ENCODE assay signal across 1 cellular context in the genomic region with DNA sequence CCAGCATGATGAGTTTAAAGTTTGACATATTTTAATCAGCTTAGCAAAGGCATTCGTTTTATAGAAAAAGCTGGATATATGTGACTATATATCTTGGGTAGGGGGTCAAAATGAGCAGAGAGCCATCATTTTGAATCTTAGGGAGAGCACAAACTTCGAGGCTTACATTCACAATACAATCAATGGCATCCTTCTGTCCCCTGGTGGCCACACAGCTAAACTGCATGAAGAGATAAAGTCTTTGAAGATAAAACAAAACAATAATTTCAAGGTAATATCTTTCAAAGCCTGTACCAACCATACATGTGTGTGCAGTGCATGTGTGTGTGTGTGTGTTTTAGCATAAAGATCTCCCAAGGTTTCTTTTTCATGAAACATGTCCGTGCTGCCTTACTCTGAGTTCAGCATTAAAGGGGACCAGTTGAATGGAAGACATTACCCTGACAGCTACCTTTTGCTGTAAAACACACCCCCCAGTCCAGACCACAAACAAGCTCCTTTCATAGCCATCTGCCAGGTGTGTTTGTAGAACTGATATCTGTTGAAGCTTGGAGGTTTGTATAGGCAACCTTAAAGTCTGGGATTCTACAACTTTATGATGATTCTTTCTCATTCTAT.
TF ChIP-seq lines count a peak whose summit lies in the region.

No MANE protein-coding gene starts in this region.

TF ChIP-seq in liver, 16 proteins besides CTCF, POLR2A, EP300 and RAD21 (continued from another document):
- TF ChIP-seq, protein P1, sequence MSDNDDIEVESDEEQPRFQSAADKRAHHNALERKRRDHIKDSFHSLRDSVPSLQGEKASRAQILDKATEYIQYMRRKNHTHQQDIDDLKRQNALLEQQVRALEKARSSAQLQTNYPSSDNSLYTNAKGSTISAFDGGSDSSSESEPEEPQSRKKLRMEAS (IDR thresholded peaks at IDR 0.05), result no peak
- TF ChIP-seq GABPA (IDR thresholded peaks at IDR 0.05 in 1 of 2, conservative IDR thresholded peaks at IDR 0.05 in 1 of 2) (no peak), FOXA1 (IDR thresholded peaks at IDR 0.05) (no peak), YY1 (IDR thresholded peaks at IDR 0.05) (no peak), NR2F2 (IDR thresholded peaks at IDR 0.05) (no peak), HNF4G (IDR thresholded peaks at IDR 0.05) (no peak), SP1 (IDR thresholded peaks at IDR 0.05) (no peak), TAF1 (conservative IDR thresholded peaks at IDR 0.05) (no peak), JUND (IDR thresholded peaks at IDR 0.05) (no peak)
- TF ChIP-seq, protein P2, sequence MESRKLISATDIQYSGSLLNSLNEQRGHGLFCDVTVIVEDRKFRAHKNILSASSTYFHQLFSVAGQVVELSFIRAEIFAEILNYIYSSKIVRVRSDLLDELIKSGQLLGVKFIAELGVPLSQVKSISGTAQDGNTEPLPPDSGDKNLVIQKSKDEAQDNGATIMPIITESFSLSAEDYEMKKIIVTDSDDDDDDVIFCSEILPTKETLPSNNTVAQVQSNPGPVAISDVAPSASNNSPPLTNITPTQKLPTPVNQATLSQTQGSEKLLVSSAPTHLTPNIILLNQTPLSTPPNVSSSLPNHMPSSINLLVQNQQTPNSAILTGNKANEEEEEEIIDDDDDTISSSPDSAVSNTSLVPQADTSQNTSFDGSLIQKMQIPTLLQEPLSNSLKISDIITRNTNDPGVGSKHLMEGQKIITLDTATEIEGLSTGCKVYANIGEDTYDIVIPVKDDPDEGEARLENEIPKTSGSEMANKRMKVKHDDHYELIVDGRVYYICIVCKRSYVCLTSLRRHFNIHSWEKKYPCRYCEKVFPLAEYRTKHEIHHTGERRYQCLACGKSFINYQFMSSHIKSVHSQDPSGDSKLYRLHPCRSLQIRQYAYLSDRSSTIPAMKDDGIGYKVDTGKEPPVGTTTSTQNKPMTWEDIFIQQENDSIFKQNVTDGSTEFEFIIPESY (IDR thresholded peaks at IDR 0.05), result no peak
- TF ChIP-seq, protein P3, sequence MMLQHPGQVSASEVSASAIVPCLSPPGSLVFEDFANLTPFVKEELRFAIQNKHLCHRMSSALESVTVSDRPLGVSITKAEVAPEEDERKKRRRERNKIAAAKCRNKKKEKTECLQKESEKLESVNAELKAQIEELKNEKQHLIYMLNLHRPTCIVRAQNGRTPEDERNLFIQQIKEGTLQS (IDR thresholded peaks at IDR 0.05), result no peak
